14 cellular contexts compared by ENCODE assay signal in the genomic region with DNA sequence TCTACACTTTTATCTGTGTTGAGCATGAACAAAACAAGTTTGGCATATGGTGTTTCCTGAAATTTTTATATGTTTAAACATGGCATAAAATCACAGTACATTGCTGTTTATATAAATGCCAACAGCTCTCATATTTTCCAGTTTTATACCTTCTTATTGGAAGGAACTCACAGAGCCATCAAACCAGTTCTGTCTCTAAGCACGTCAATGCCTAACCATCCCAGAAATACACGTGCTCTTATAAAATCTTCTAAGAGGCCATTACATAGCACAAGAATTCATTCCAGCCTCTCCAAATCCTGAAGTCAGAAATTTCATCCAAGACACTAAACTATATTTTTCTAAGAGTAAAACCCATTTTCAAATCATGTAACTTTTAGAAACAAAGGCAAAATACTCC. TPM values are rescaled to one million over a fixed set of nuclear protein-coding genes. Genes with fewer than 3 reads are reported as not detected.
A peak's percentile ranks its signal among the peaks of the same experiment; 100 is the strongest.
DNase-seq lines count a peak whose midpoint lies in the region; ATAC-seq and TF ChIP-seq lines count a peak whose summit lies in the region.
"Had no signal": no experiment of that assay in that cellular context is flagged by ENCODE, and none has a peak within 500 bp of the region (broad histone marks: within the 10 kb centered on the region; RNA-seq: fewer than 3 reads in every experiment).

No MANE protein-coding gene starts in this region.

- intact Hi-C loops in esophagus muscularis mucosa (cut with DNase I) (no loop called here), prostate gland (cut with DNase I) (no loop called here)

- no peak for TF ChIP-seq CTCF in VCaP (conservative IDR thresholded peaks at IDR 0.05)
- TF ChIP-seq CTCF in esophagus muscularis mucosa (IDR thresholded peaks at IDR 0.05) = no peak
- no peak for TF ChIP-seq CTCF in prostate gland (IDR thresholded peaks at IDR 0.05)

- no peaks in the 10 kb centered on the region for H3K9me3 ChIP-seq in esophagus muscularis mucosa
- H3K9me3 ChIP-seq in prostate gland = no peaks in the 10 kb centered on the region
- H3K9me3 ChIP-seq: BE2C, Caco-2, HAP-1 had no signal

- peak; percentile 5 for DNase-seq in esophagus muscularis mucosa (ENCODE audit: extremely low spot score)
- peak; percentile 64 for DNase-seq in prostate gland (ENCODE audit: low spot score)
- DNase-seq in activated CD4-positive, alpha-beta T cell treated with anti-CD3 and anti-CD28 coated beads for 48 hours = no peak
- DNase-seq in NK-92 treated with Interleukin-12 subunit alpha and Interleukin-12 subunit beta, amount 100 ng/mL, for 24 hours (lab: John Stamatoyannopoulos, UW) = no peak
- DNase-seq: ACHN; BE2C; C1 segment of cervical spinal cord; Caco-2; CD4-positive, alpha-beta T cell; GM23248; IMR-90 had no signal

- H3K36me3 ChIP-seq in esophagus muscularis mucosa = no peaks in the 10 kb centered on the region
- no peaks in the 10 kb centered on the region for H3K36me3 ChIP-seq in prostate gland
- H3K36me3 ChIP-seq: BE2C, HAP-1 had no signal

- WGBS in esophagus muscularis mucosa = 78% methylated on average over 2 of the region's 2 CpGs
- 37% methylated on average over 2 of the region's 2 CpGs for WGBS in prostate gland

- no peaks in the 10 kb centered on the region for H3K27me3 ChIP-seq in esophagus muscularis mucosa
- no peaks in the 10 kb centered on the region for H3K27me3 ChIP-seq in prostate gland (replicated peaks; ENCODE audit: insufficient read depth)

- H3K27ac ChIP-seq in VCaP (peak overlapping the region; percentile 86), esophagus muscularis mucosa (replicated peaks in 1 of 4) (no peak overlapping the region), prostate gland (peak overlapping the region; percentile 88 to 90)
- H3K27ac ChIP-seq: GM23248 had no signal

- peaks cover 11 to 65% (median 45%) of the 10 kb centered on the region in 4 donors for H3K4me1 ChIP-seq in esophagus muscularis mucosa
- peaks cover 9% of the 10 kb centered on the region for H3K4me1 ChIP-seq in prostate gland (replicated peaks)
- H3K4me1 ChIP-seq: BE2C, Caco-2, HAP-1 had no signal

- TF ChIP-seq EP300 in esophagus muscularis mucosa (IDR thresholded peaks at IDR 0.05) = no peak

- no peak overlapping the region for H3K4me3 ChIP-seq in esophagus muscularis mucosa
- no peak overlapping the region for H3K4me3 ChIP-seq in prostate gland
- H3K4me3 ChIP-seq: GM23248, HAP-1 had no signal

- no peak for ATAC-seq in HG03442 (IDR thresholded peaks at IDR 0.05; ENCODE audit: unreplicated experiment)

- TF ChIP-seq POLR2A in esophagus muscularis mucosa (IDR thresholded peaks at IDR 0.05; ENCODE audit: low read depth) = no peak
- no peak for TF ChIP-seq POLR2A in prostate gland (IDR thresholded peaks at IDR 0.05)

RNA-seq across cellular contexts. Expression of gene SLC9A9, which starts 20.8 kb away (rescaled TPM):
- total RNA-seq in esophagus muscularis mucosa = 10 to 100 TPM; 13.4 to 15.0 (median 14.4) TPM
- 10 to 100 TPM; 23.6 to 31.0 TPM for total RNA-seq in prostate gland
- total RNA-seq: Caco-2 had no signal

Comparison
In these comparisons a context has a peak if more than half of its experiments do, and no peak if none do; other contexts are left out.
1. H3K27ac ChIP-seq: peak in VCaP (single experiment) and prostate gland (2 of 2); none in esophagus muscularis mucosa (0 of 4).
2. DNase-seq: peak in esophagus muscularis mucosa (single experiment) and prostate gland (single experiment); none in activated CD4-positive, alpha-beta T cell treated with anti-CD3 and anti-CD28 coated beads for 48 hours (single experiment) and NK-92 treated with Interleukin-12 subunit alpha and Interleukin-12 subunit beta, amount 100 ng/mL, for 24 hours (single experiment).